In genomic region chr13:66305960-66306617, GRCh38 we compare ENCODE assay signal across 20 cellular contexts.
"Had no signal": no experiment of that assay in that cellular context is flagged by ENCODE, and none has a peak within 500 bp of the region (broad histone marks: within the 10 kb centered on the region; RNA-seq: fewer than 3 reads in every experiment).

No MANE protein-coding gene starts in this region.

- H3K4me1 ChIP-seq: colonic mucosa, esophagus muscularis mucosa, left lung, parathyroid adenoma, upper lobe of right lung had no signal

- H3K36me3 ChIP-seq: colonic mucosa, left lung, thoracic aorta, upper lobe of right lung had no signal

- H3K9me3 Mint-ChIP-seq: activated naive CD8-positive, alpha-beta T cell treated with anti-CD3 and anti-CD28 coated beads, Interleukin-2, amount 10 ng/mL, durations not matched to agents 7 days and 5 days; activated T-helper 1 cell treated with anti-CD3 and anti-CD28 coated beads, Interleukin-12 subunit alpha, Interleukin-12 subunit beta, Interleukin-2, Interleukin-4 antibody, amounts not matched to agents 30 ng/mL and 10 ng/mL and 1 ng/mL, durations not matched to agents 14 hours and 24 hours and 36 hours; brain; naive thymus-derived CD8-positive, alpha-beta T cell had no signal

- H3K9me3 ChIP-seq: colonic mucosa, esophagus muscularis mucosa, left lung, thoracic aorta, upper lobe of right lung had no signal

- H3K27me3 ChIP-seq: colonic mucosa, esophagus muscularis mucosa, left lung, upper lobe of right lung had no signal

- ATAC-seq: activated CD4-positive, CD25-positive, alpha-beta regulatory T cell treated with anti-CD3 and anti-CD28 coated beads, Interleukin-2, amount 50 U/mL, for 24 hours; left lung; naive thymus-derived CD8-positive, alpha-beta T cell; stimulated activated effector memory CD8-positive, alpha-beta T cell treated with anti-CD3 and anti-CD28 coated beads, Interleukin-12 subunit alpha, Interleukin-12 subunit beta, amount 100 ng/mL, for 72 hours; upper lobe of right lung had no signal

- H3K36me3 Mint-ChIP-seq: activated naive CD8-positive, alpha-beta T cell treated with anti-CD3 and anti-CD28 coated beads, Interleukin-2, amount 10 ng/mL, durations not matched to agents 7 days and 5 days; brain; naive thymus-derived CD8-positive, alpha-beta T cell; stimulated activated effector memory CD8-positive, alpha-beta T cell treated with anti-CD3 and anti-CD28 coated beads, Interleukin-12 subunit alpha, Interleukin-12 subunit beta, amount 100 ng/mL, for 72 hours had no signal

- H3K27me3 Mint-ChIP-seq: brain; naive thymus-derived CD8-positive, alpha-beta T cell had no signal

- H3K4me3 Mint-ChIP-seq: activated naive CD8-positive, alpha-beta T cell treated with anti-CD3 and anti-CD28 coated beads, Interleukin-2, amount 10 ng/mL, durations not matched to agents 7 days and 5 days; activated T-helper 1 cell treated with anti-CD3 and anti-CD28 coated beads, Interleukin-12 subunit alpha, Interleukin-12 subunit beta, Interleukin-2, Interleukin-4 antibody, amounts not matched to agents 30 ng/mL and 10 ng/mL and 1 ng/mL, durations not matched to agents 14 hours and 24 hours and 36 hours; brain; naive thymus-derived CD8-positive, alpha-beta T cell; stimulated activated effector memory CD8-positive, alpha-beta T cell treated with anti-CD3 and anti-CD28 coated beads, Interleukin-12 subunit alpha, Interleukin-12 subunit beta, amount 100 ng/mL, for 72 hours had no signal

- H3K4me3 ChIP-seq: colonic mucosa, esophagus muscularis mucosa, left lung, thoracic aorta, upper lobe of right lung had no signal

- H3K9ac ChIP-seq: parathyroid adenoma had no signal

- H3K27ac Mint-ChIP-seq: activated naive CD8-positive, alpha-beta T cell treated with anti-CD3 and anti-CD28 coated beads, Interleukin-2, amount 10 ng/mL, durations not matched to agents 7 days and 5 days; activated T-helper 1 cell treated with anti-CD3 and anti-CD28 coated beads, Interleukin-12 subunit alpha, Interleukin-12 subunit beta, Interleukin-2, Interleukin-4 antibody, amounts not matched to agents 30 ng/mL and 10 ng/mL and 1 ng/mL, durations not matched to agents 14 hours and 24 hours and 36 hours; brain; naive thymus-derived CD8-positive, alpha-beta T cell; stimulated activated effector memory CD8-positive, alpha-beta T cell treated with anti-CD3 and anti-CD28 coated beads, Interleukin-12 subunit alpha, Interleukin-12 subunit beta, amount 100 ng/mL, for 72 hours had no signal

- H3K27ac ChIP-seq: colonic mucosa, esophagus muscularis mucosa, left lung, parathyroid adenoma, thoracic aorta, upper lobe of right lung had no signal

- DNase-seq: activated CD4-positive, alpha-beta T cell treated with anti-CD3 and anti-CD28 coated beads, Interleukin-2, amount 50 U/mL, for 1 hour; activated naive CD4-positive, alpha-beta T cell; activated naive CD8-positive, alpha-beta T cell treated with anti-CD3 and anti-CD28 coated beads, Interleukin-2, amount 10 ng/mL, durations not matched to agents 7 days and 5 days; central memory CD4-positive, alpha-beta T cell; colonic mucosa; hypothalamus; kidney; left lung; mammary epithelial cell; naive thymus-derived CD8-positive, alpha-beta T cell; stimulated activated CD4-positive, alpha-beta T cell treated with anti-CD3 and anti-CD28 coated beads, Interleukin-12 subunit alpha, Interleukin-12 subunit beta, amount 100 ng/mL, for 4 hours; stimulated activated CD4-positive, alpha-beta T cell treated with anti-CD3 and anti-CD28 coated beads, Interleukin-2, amount 100 ng/mL, for 24 hours; upper lobe of right lung had no signal

- H2AFZ ChIP-seq: parathyroid adenoma had no signal

- H3K4me1 Mint-ChIP-seq: activated naive CD8-positive, alpha-beta T cell treated with anti-CD3 and anti-CD28 coated beads, Interleukin-2, amount 10 ng/mL, durations not matched to agents 7 days and 5 days; stimulated activated effector memory CD8-positive, alpha-beta T cell treated with anti-CD3 and anti-CD28 coated beads, Interleukin-12 subunit alpha, Interleukin-12 subunit beta, amount 100 ng/mL, for 72 hours had no signal

- H3K79me2 ChIP-seq: parathyroid adenoma had no signal
